8 cellular contexts compared by ENCODE assay signal in genomic region chr14:34873591-34874385, GRCh38. TPM values are rescaled to one million over a fixed set of nuclear protein-coding genes. Genes with fewer than 3 reads are reported as not detected.
DNase-seq lines count a peak whose midpoint lies in the region; ATAC-seq and TF ChIP-seq lines count a peak whose summit lies in the region.

No MANE protein-coding gene starts in this region.

- H3K4me3 ChIP-seq in thymus (ENCODE audit: low read length): peak overlapping the region; percentile 96

- in situ Hi-C loops in KBM-7 (cut with MboI; ENCODE audit: low pct_unique_long_range_greater_than_20kb, low sequenced_read_pairs): no loop called here

- peak overlapping the region; percentile 92 for H3K9ac ChIP-seq in ES-I3 (ENCODE audit: low read depth, low read length)

- H3K36me3 Mint-ChIP-seq in activated naive CD4-positive, alpha-beta T cell treated with anti-CD3 and anti-CD28 coated beads, Interleukin-2, amount 10 ng/mL, durations not matched to agents 7 days and 5 days: peaks cover 34% of the 10 kb centered on the region

- under 1% methylated on average over 81 of the region's 81 CpGs for WGBS in thymus

- peak; percentile 53 for ATAC-seq in GM21737 (IDR thresholded peaks at IDR 0.05; ENCODE audit: unreplicated experiment)
- peak; percentile 75 for ATAC-seq in omental fat pad (ENCODE audit: low FRiP score)

- no peaks in the 10 kb centered on the region for H3K9me3 Mint-ChIP-seq in activated naive CD4-positive, alpha-beta T cell treated with anti-CD3 and anti-CD28 coated beads, Interleukin-2, amount 10 ng/mL, durations not matched to agents 7 days and 5 days

- peak overlapping the region; percentile 99 for H3K27ac ChIP-seq in thymus (ENCODE audit: low read depth)

- CTCF ChIA-PET in activated naive CD4-positive, alpha-beta T cell treated with anti-CD3 and anti-CD28 coated beads, Interleukin-2, amount 10 ng/mL, durations not matched to agents 7 days and 5 days (lab: Charles Lee): no interaction called here

- H3K36me3 ChIP-seq in ES-I3 (ENCODE audit: insufficient read depth, low read length): no peaks in the 10 kb centered on the region
- no peaks in the 10 kb centered on the region for H3K36me3 ChIP-seq in thymus (ENCODE audit: control insufficient read depth, insufficient read depth)

- peaks cover 48% of the 10 kb centered on the region for H3K4me1 Mint-ChIP-seq in activated naive CD4-positive, alpha-beta T cell treated with anti-CD3 and anti-CD28 coated beads, Interleukin-2, amount 10 ng/mL, durations not matched to agents 7 days and 5 days

- H3K4me1 ChIP-seq in ES-I3 (ENCODE audit: insufficient read depth, low read length) (peaks cover 2% of the 10 kb centered on the region; the same call in 1 of the 2 replicates), thymus (ENCODE audit: control insufficient read depth, insufficient read depth, low read length) (peaks cover 4% of the 10 kb centered on the region)

- no peaks in the 10 kb centered on the region for H3K27me3 ChIP-seq in thymus (ENCODE audit: control insufficient read depth, insufficient read depth)

- peak; percentile 97 for DNase-seq in KBM-7
- peak; percentile 87 for DNase-seq in SK-N-DZ (ENCODE audit: low spot score)
- peak; percentile 94 for DNase-seq in activated naive CD4-positive, alpha-beta T cell treated with anti-CD3 and anti-CD28 coated beads, Interleukin-2, amount 10 ng/mL, durations not matched to agents 7 days and 5 days
- DNase-seq in glomerular visceral epithelial cell (ENCODE audit: extremely low spot score): peak; percentile 81
- DNase-seq in omental fat pad (ENCODE audit: low spot score): peak; percentile 63

- TF ChIP-seq CTCF in omental fat pad (IDR thresholded peaks at IDR 0.05): no peak

- peak overlapping the region; percentile 92 for H3K4me3 Mint-ChIP-seq in activated naive CD4-positive, alpha-beta T cell treated with anti-CD3 and anti-CD28 coated beads, Interleukin-2, amount 10 ng/mL, durations not matched to agents 7 days and 5 days

- peak overlapping the region; percentile 99 for H3K27ac Mint-ChIP-seq in activated naive CD4-positive, alpha-beta T cell treated with anti-CD3 and anti-CD28 coated beads, Interleukin-2, amount 10 ng/mL, durations not matched to agents 7 days and 5 days

- H3K9me3 ChIP-seq in ES-I3 (ENCODE audit: control insufficient read depth, insufficient read depth, low read length): no peaks in the 10 kb centered on the region
- H3K9me3 ChIP-seq in thymus (ENCODE audit: control insufficient read depth): no peaks in the 10 kb centered on the region

- no peaks in the 10 kb centered on the region for H3K27me3 Mint-ChIP-seq in activated naive CD4-positive, alpha-beta T cell treated with anti-CD3 and anti-CD28 coated beads, Interleukin-2, amount 10 ng/mL, durations not matched to agents 7 days and 5 days

RNA-seq across cellular contexts. Expression of gene BAZ1A, which starts 1.4 kb away (rescaled TPM):
- polyA plus RNA-seq in SK-N-DZ (2014; cell fraction: cytosol; rRNA removed): 40.2 and 45.0 TPM in 2 replicates
- polyA plus RNA-seq in SK-N-DZ (2014; cell fraction: nucleus; rRNA removed): 40.2 and 44.7 TPM in 2 replicates
- 10 to 100 TPM; 22.7 to 86.7 (median 56.0) TPM for total RNA-seq in omental fat pad
- polyA plus RNA-seq in thymus: 41.2 TPM

Comparison
In these comparisons a context has a peak if more than half of its experiments do, and no peak if none do; other contexts are left out.
1. Peak in every context shown above with its lines: DNase-seq, ATAC-seq, H3K4me3 ChIP-seq and H3K27ac ChIP-seq.